Comparison of ENCODE assay signal across 10 cellular contexts in genomic region chr10:86345296-86346168, GRCh38. TPM values are rescaled to one million over a fixed set of nuclear protein-coding genes. Genes with fewer than 3 reads are reported as not detected.
A peak's percentile ranks its signal among the peaks of the same experiment; 100 is the strongest.
DNase-seq lines count a peak whose midpoint lies in the region; ATAC-seq and TF ChIP-seq lines count a peak whose summit lies in the region.
"Had no signal": no experiment of that assay in that cellular context is flagged by ENCODE, and none has a peak within 500 bp of the region (broad histone marks: within the 10 kb centered on the region; RNA-seq: fewer than 3 reads in every experiment).

No MANE protein-coding gene starts in this region.

- H3F3A ChIP-seq in neural progenitor cell (ENCODE audit: low read depth), result peaks cover 4% of the 10 kb centered on the region

- no peak for ATAC-seq in HG03378 (IDR thresholded peaks at IDR 0.05; ENCODE audit: unreplicated experiment)
- ATAC-seq in stimulated activated naive B cell treated with anti-CD40 and anti-IgM and Interleukin-4, amounts not matched to agents 10 μg/mL and 1 μg/mL and 100 μg/mL, for 72 hours (replicated peaks), result no peak

- no peaks in the 10 kb centered on the region for H3K79me2 ChIP-seq in neural progenitor cell (ENCODE audit: low read depth)

- CTCF ChIA-PET in BJ (lab: Yijun Ruan, JAX), result interaction anchor here (0.7 to 1.2 kb wide), 2 partner anchors 9 to 15 kb away, joined by 3 to 4 read pairs; no protein-coding TSS in a partner anchor

- H3K27ac Mint-ChIP-seq in chondrocyte (ENCODE audit: unreplicated experiment), result no peak overlapping the region
- peak overlapping the region; percentile 76 for H3K27ac Mint-ChIP-seq in neural progenitor cell
- no peak overlapping the region for H3K27ac Mint-ChIP-seq in stimulated activated naive B cell treated with anti-CD40 and anti-IgM and Interleukin-4, amounts not matched to agents 10 μg/mL and 1 μg/mL and 100 μg/mL, for 72 hours

- peak; percentile 1 for DNase-seq in BJ (ENCODE audit: low read depth)
- DNase-seq in HS-27A (ENCODE audit: low read depth), result peak; percentile 50
- DNase-seq in chondrocyte (ENCODE audit: low spot score), result peak; percentile 68
- DNase-seq in neural progenitor cell (ENCODE audit: low spot score), result peak; percentile 50
- DNase-seq in NCI-H524 (lab: John Stamatoyannopoulos, UW), result no peak
- DNase-seq in stimulated activated naive B cell treated with anti-CD40 and anti-IgM and Interleukin-4, amounts not matched to agents 10 μg/mL and 1 μg/mL and 100 μg/mL, for 72 hours, result no peak
- DNase-seq in NCI-H2029 (lab: John Stamatoyannopoulos, UW), result no peak
- DNase-seq: activated naive CD4-positive, alpha-beta T cell treated with anti-CD3 and anti-CD28 coated beads, Interleukin-2, amount 50 U/mL, for 16 hours; T-helper 1 cell had no signal

- H3K4me1 ChIP-seq in neural progenitor cell, result peaks cover 30% of the 10 kb centered on the region

- no peak overlapping the region for H2AFZ ChIP-seq in neural progenitor cell (replicated peaks)

- TF ChIP-seq CTCF in BJ (IDR thresholded peaks at IDR 0.05; ENCODE audit: insufficient read depth, low read depth, low read length) (no peak), chondrocyte (IDR thresholded peaks at IDR 0.05) (no peak), neural progenitor cell (IDR thresholded peaks at IDR 0.05) (no peak)

- H3K9me3 Mint-ChIP-seq in chondrocyte (ENCODE audit: low read depth) (no peaks in the 10 kb centered on the region), neural progenitor cell (no peaks in the 10 kb centered on the region)
- no peaks in the 10 kb centered on the region for H3K9me3 Mint-ChIP-seq in stimulated activated naive B cell treated with anti-CD40 and anti-IgM and Interleukin-4, amounts not matched to agents 10 μg/mL and 1 μg/mL and 100 μg/mL, for 72 hours

- no peak overlapping the region for H3K4me2 ChIP-seq in neural progenitor cell

- POLR2A ChIA-PET in BJ (lab: Charles Lee), result no interaction called here

- no peak overlapping the region for H3K27ac ChIP-seq in neural progenitor cell

- H3K9ac ChIP-seq in neural progenitor cell, result no peak overlapping the region

- H3K4me3 ChIP-seq in BJ (ENCODE audit: low read depth, low read length) (no peak overlapping the region), neural progenitor cell (no peak overlapping the region)

- H3K9me3 ChIP-seq in neural progenitor cell (ENCODE audit: low read depth), result no peaks in the 10 kb centered on the region

- H3K4me3 Mint-ChIP-seq in chondrocyte (ENCODE audit: unreplicated experiment) (no peak overlapping the region), neural progenitor cell (peak overlapping the region; percentile 52)
- no peak overlapping the region for H3K4me3 Mint-ChIP-seq in stimulated activated naive B cell treated with anti-CD40 and anti-IgM and Interleukin-4, amounts not matched to agents 10 μg/mL and 1 μg/mL and 100 μg/mL, for 72 hours

- no peaks in the 10 kb centered on the region for H3K27me3 ChIP-seq in BJ (ENCODE audit: control insufficient read depth, insufficient read depth, low read length)
- H3K27me3 ChIP-seq in neural progenitor cell, result no peaks in the 10 kb centered on the region

- peaks cover 11% of the 10 kb centered on the region for H3K27me3 Mint-ChIP-seq in chondrocyte (ENCODE audit: low read depth)
- peaks cover 4% of the 10 kb centered on the region for H3K27me3 Mint-ChIP-seq in neural progenitor cell (ENCODE audit: insufficient read depth, low read depth)
- peaks cover 16 to 24% of the 10 kb centered on the region in 2 donors for H3K27me3 Mint-ChIP-seq in stimulated activated naive B cell treated with anti-CD40 and anti-IgM and Interleukin-4, amounts not matched to agents 10 μg/mL and 1 μg/mL and 100 μg/mL, for 72 hours

- H3K36me3 ChIP-seq in BJ (ENCODE audit: control insufficient read depth, insufficient read depth, low read length) (no peaks in the 10 kb centered on the region), neural progenitor cell (no peaks in the 10 kb centered on the region)

- peaks cover 9% of the 10 kb centered on the region for H4K20me1 ChIP-seq in neural progenitor cell (ENCODE audit: low read depth)

- H3K36me3 Mint-ChIP-seq in chondrocyte (ENCODE audit: low read depth) (no peaks in the 10 kb centered on the region), neural progenitor cell (no peaks in the 10 kb centered on the region)
- no peaks in the 10 kb centered on the region for H3K36me3 Mint-ChIP-seq in stimulated activated naive B cell treated with anti-CD40 and anti-IgM and Interleukin-4, amounts not matched to agents 10 μg/mL and 1 μg/mL and 100 μg/mL, for 72 hours

- H3K4me1 Mint-ChIP-seq in chondrocyte (ENCODE audit: low read depth) (peaks cover 11% of the 10 kb centered on the region), neural progenitor cell (peaks cover 22% of the 10 kb centered on the region)
- H3K4me1 Mint-ChIP-seq in stimulated activated naive B cell treated with anti-CD40 and anti-IgM and Interleukin-4, amounts not matched to agents 10 μg/mL and 1 μg/mL and 100 μg/mL, for 72 hours, result peaks cover under 1% of the 10 kb centered on the region in 2 donors

RNA-seq across cellular contexts. Expression of gene GRID1, which starts 21.1 kb away (rescaled TPM):
- polyA plus RNA-seq in BJ (2011; rRNA removed), result 0.20 and 0.49 TPM in 2 replicates
- polyA minus RNA-seq in BJ (2011; rRNA and poly(A)+ RNA removed), result 0.85 and 0.87 TPM in 2 replicates
- total RNA-seq in chondrocyte (0.60 to 2.2 TPM (median 0.62 TPM) in 3 replicates), neural progenitor cell (ENCODE audit: low replicate concordance) (0.31 TPM in 1 of 2 replicates, not detected in the other)

Comparison
In these comparisons a context has a peak if more than half of its experiments do, and no peak if none do; other contexts are left out.
1. DNase-seq: peak in BJ (single experiment), HS-27A (single experiment), chondrocyte (single experiment) and neural progenitor cell (single experiment); none in NCI-H524 (0 of 2), stimulated activated naive B cell treated with anti-CD40 and anti-IgM and Interleukin-4, amounts not matched to agents 10 μg/mL and 1 μg/mL and 100 μg/mL, for 72 hours (single experiment) and NCI-H2029 (single experiment).